8 cellular contexts compared by ENCODE assay signal in genomic region chr3:9362731-9363530, GRCh38.
DNase-seq lines count a peak whose midpoint lies in the region; ATAC-seq and TF ChIP-seq lines count a peak whose summit lies in the region.

TSS of gene THUMPD3 (plus strand) at chr3:9363054. CDS start at chr3:9365069, 2,015 bp downstream.

- H3K4me3 ChIP-seq in AG10803 (ENCODE audit: low read length): peak within 1 kb of the TSS; percentile 82
- peak within 1 kb of the TSS; percentile 76 for H3K4me3 ChIP-seq in choroid plexus epithelial cell (ENCODE audit: low read depth, low read length)

- TF ChIP-seq CTCF in AG10803 (conservative IDR thresholded peaks at IDR 0.05; ENCODE audit: low read length) (peak; percentile 2; the same call in 1 of the 2 replicates), choroid plexus epithelial cell (conservative IDR thresholded peaks at IDR 0.05; ENCODE audit: low read depth, low read length) (no peak)

- DNase-seq in AG10803 (ENCODE audit: low read depth): peak; percentile 88
- DNase-seq in NCI-H510A treated with DMSO at 0.1 percent for 48 hours (lab: John Stamatoyannopoulos, UW): peak; percentile 78
- DNase-seq in activated CD4-positive, alpha-beta T cell treated with anti-CD3 and anti-CD28 coated beads for 24 hours (ENCODE audit: low read depth in 2 of 2): peak; percentile 88 to 91
- peak; percentile 93 for DNase-seq in choroid plexus epithelial cell (ENCODE audit: low read depth)
- peak; percentile 91 for DNase-seq in kidney glomerular epithelial cell (lab: John Stamatoyannopoulos, UW)
- DNase-seq in stimulated activated CD4-positive, alpha-beta T cell treated with anti-CD3 and anti-CD28 coated beads, Interleukin-1b, Interleukin-23, amount 100 ng/mL, for 24 hours (ENCODE audit: low read depth in 4 of 4, low spot score in 1 of 4): peak; percentile 84 to 91 (median 87)

- ATAC-seq in GM19025 (IDR thresholded peaks at IDR 0.05; ENCODE audit: low read depth, unreplicated experiment): peak; percentile 94
- peak; percentile 98 for ATAC-seq in HG03342 (IDR thresholded peaks at IDR 0.05; ENCODE audit: unreplicated experiment)

Comparison
In these comparisons a context has a peak if more than half of its experiments do, and no peak if none do; other contexts are left out.
1. Peak in every context shown above with its lines: DNase-seq, ATAC-seq and H3K4me3 ChIP-seq.